In the genomic region with DNA sequence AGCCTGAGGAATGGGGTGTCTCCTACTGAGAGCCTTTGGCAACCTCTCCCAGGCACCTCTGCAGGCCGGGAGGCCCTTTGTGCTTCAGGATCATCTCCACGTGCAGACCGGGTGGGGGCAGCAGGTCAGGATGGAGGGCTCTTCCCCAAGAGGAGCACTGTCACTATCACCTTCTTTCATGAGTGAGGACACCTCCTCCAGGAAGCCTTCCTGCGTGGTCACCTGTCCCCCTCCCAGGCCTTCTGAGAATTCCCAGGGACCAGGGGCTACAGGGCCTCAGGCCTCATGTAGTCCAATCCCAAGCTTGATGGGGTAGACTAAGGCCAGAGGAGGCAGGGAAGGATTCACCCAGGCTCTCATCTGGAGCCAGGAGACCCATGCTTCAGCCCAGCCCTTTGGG, we compare ENCODE assay signal across 31 cellular contexts. TPM values are rescaled to one million over a fixed set of nuclear protein-coding genes. Genes with fewer than 3 reads are reported as not detected.
A peak's percentile ranks its signal among the peaks of the same experiment; 100 is the strongest.
DNase-seq lines count a peak whose midpoint lies in the region; ATAC-seq, FAIRE-seq and TF ChIP-seq lines count a peak whose summit lies in the region.
"Had no signal": no experiment of that assay in that cellular context is flagged by ENCODE, and none has a peak within 500 bp of the region (broad histone marks: within the 10 kb centered on the region; RNA-seq: fewer than 3 reads in every experiment).

No MANE protein-coding gene starts in this region.

- FAIRE-seq in H1 (lab: Jason Lieb, UNC), result no peak
- FAIRE-seq: colon, G401.6, RCC 7860 had no signal

- POLR2A ChIA-PET in H1 (lab: Charles Lee; ENCODE audit: partially characterized antibody), result interaction anchor here (0.7 kb wide), 1 partner anchor 13 kb away, joined by 5 read pairs; no protein-coding TSS in a partner anchor

- H2AK5ac ChIP-seq in H1 (ENCODE audit: low read depth, low read length), result no peak overlapping the region

- peak overlapping the region; percentile 46; the same call in 1 of the 2 replicates for H2BK15ac ChIP-seq in H1 (ENCODE audit: low read length)

- no peak overlapping the region for H3K9ac ChIP-seq in BLaER1 treated with 17β-estradiol and CSF1 and Interleukin-3, amounts not matched to agents 10 nM and 100 nM
- no peak overlapping the region for H3K9ac ChIP-seq in H1 (replicated peaks in 1 of 4; ENCODE audit: extremely low read depth in 1 of 4, low read depth in 3 of 4, low read length in 3 of 4)
- H3K9ac ChIP-seq in muscle layer of colon (ENCODE audit: low read length), result peak overlapping the region; percentile 27

- H2BK12ac ChIP-seq in H1 (ENCODE audit: low read depth, low read length), result 0 out of 2 replicates have a peak overlapping the region, but pooled peaks have one; percentile 17

- intact Hi-C loops in Right ventricle myocardium superior (cut with DNase I), result no loop called here

- peak overlapping the region in 8 of 11 experiments; percentile 19 to 93 (median 78); a peak in 9 of 22 replicates for H3K4me2 ChIP-seq in BLaER1 treated with 17β-estradiol and CSF1 and Interleukin-3, amounts not matched to agents 10 nM and 100 nM
- no peak overlapping the region for H3K4me2 ChIP-seq in H1 (ENCODE audit: insufficient read depth in 1 of 2, low read depth in 2 of 2, low read length in 2 of 2)
- H3K4me2 ChIP-seq: smooth muscle cell had no signal

- H2AFZ ChIP-seq in H1 (ENCODE audit: low read length), result no peak overlapping the region

- peaks cover 0 to 9% (median 0%) of the 10 kb centered on the region in 11 experiments; a peak in 4 of 22 replicates for H4K20me1 ChIP-seq in BLaER1 treated with 17β-estradiol and CSF1 and Interleukin-3, amounts not matched to agents 10 nM and 100 nM
- no peaks in the 10 kb centered on the region for H4K20me1 ChIP-seq in H1 (replicated peaks in 1 of 2; ENCODE audit: control insufficient read depth in 1 of 2, insufficient read depth in 2 of 2, low read length in 2 of 2)

- peaks cover 37 to 90% (median 78%) of the 10 kb centered on the region in 10 experiments for H3K4me1 ChIP-seq in BLaER1 treated with 17β-estradiol and CSF1 and Interleukin-3, amounts not matched to agents 10 nM and 100 nM
- H3K4me1 ChIP-seq in H1 (replicated peaks in 1 of 4; ENCODE audit: control insufficient read depth in 3 of 4, insufficient read depth in 4 of 4, low read length in 3 of 4) (peaks cover 0 to 6% (median 3%) of the 10 kb centered on the region in 4 experiments; a peak in 1 of 7 replicates), muscle layer of colon (ENCODE audit: insufficient read depth, low read length) (peaks cover 59% of the 10 kb centered on the region)
- H3K4me1 ChIP-seq: breast epithelium had no signal

- H3K4ac ChIP-seq in H1 (replicated peaks; ENCODE audit: insufficient read length, low read depth, low read length), result no peak overlapping the region

- no peak overlapping the region for H2BK5ac ChIP-seq in H1 (ENCODE audit: low read depth, low read length)

- H3K36me3 ChIP-seq in BLaER1 treated with 17β-estradiol and CSF1 and Interleukin-3, amounts not matched to agents 10 nM and 100 nM, result no peaks in the 10 kb centered on the region
- H3K36me3 ChIP-seq in H1 (ENCODE audit: control insufficient read depth in 2 of 4, insufficient read depth in 4 of 4, low read length in 3 of 4) (no peaks in the 10 kb centered on the region; a peak in 1 of 8 replicates), muscle layer of colon (ENCODE audit: insufficient read depth, low read length) (no peaks in the 10 kb centered on the region), brain microvascular endothelial cell (replicated peaks) (no peaks in the 10 kb centered on the region)
- H3K36me3 ChIP-seq: breast epithelium, heart left ventricle, SJCRH30 had no signal

- no peaks in the 10 kb centered on the region for H3K79me1 ChIP-seq in H1 (ENCODE audit: low read depth, low read length)

- H4K8ac ChIP-seq in H1 (ENCODE audit: extremely low read depth, insufficient read depth, low read length), result no peak overlapping the region

- H3K18ac ChIP-seq in H1 (ENCODE audit: extremely low read depth, low read length), result no peak overlapping the region

- no peaks in the 10 kb centered on the region; the same call in 1 of the 2 replicates for H3K23me2 ChIP-seq in H1 (ENCODE audit: low read depth, low read length)

- H3K14ac ChIP-seq in H1 (ENCODE audit: insufficient read length), result no peak overlapping the region

- no peak overlapping the region for H2BK120ac ChIP-seq in H1 (replicated peaks; ENCODE audit: low read depth, low read length)

- in situ Hi-C loops in brain microvascular endothelial cell (cut with HindIII; ENCODE audit: low pct_ligation_motif_present, low sequenced_read_pairs), result no loop called here

- TF ChIP-seq RAD21 in H1 (IDR thresholded peaks at IDR 0.05 in 1 of 2, conservative IDR thresholded peaks at IDR 0.05 in 1 of 2; ENCODE audit: low read depth in 2 of 2, low read length in 2 of 2), result no peak

- H3K4me3 ChIP-seq in BLaER1 treated with 17β-estradiol and CSF1 and Interleukin-3, amounts not matched to agents 10 nM and 100 nM, result no peak overlapping the region
- H3K4me3 ChIP-seq in H1 (ENCODE audit: extremely low read depth in 1 of 4, insufficient read depth in 2 of 4, low read depth in 3 of 4, low read length in 4 of 4) (no peak overlapping the region), muscle layer of colon (ENCODE audit: low read depth in 1 of 2, low read length in 2 of 2) (peak overlapping the region in 1 of 2 donors; percentile 11), brain microvascular endothelial cell (ENCODE audit: low read depth, low read length) (no peak overlapping the region)
- H3K4me3 ChIP-seq: breast epithelium, heart left ventricle, SJCRH30, smooth muscle cell had no signal

- H3K27ac ChIP-seq in BLaER1 treated with 17β-estradiol and CSF1 and Interleukin-3, amounts not matched to agents 10 nM and 100 nM, result peak overlapping the region in 7 of 11 experiments; percentile 17 to 86 (median 23); a peak in 8 of 22 replicates
- H3K27ac ChIP-seq in H1 (ENCODE audit: low read depth, low read length) (no peak overlapping the region), muscle layer of colon (ENCODE audit: low read depth, low read length) (peak overlapping the region; percentile 82), substantia nigra (ENCODE audit: low read depth, low read length, poor library complexity, severe bottlenecking) (peak overlapping the region; percentile 50), brain microvascular endothelial cell (no peak overlapping the region)
- H3K27ac ChIP-seq: SJCRH30 had no signal

- no peak for TF ChIP-seq CTCF in H1 (IDR thresholded peaks at IDR 0.05; ENCODE audit: control extremely low read depth in 1 of 3, insufficient read depth in 1 of 3, low read depth in 1 of 3, low read length in 3 of 3)
- TF ChIP-seq CTCF in brain microvascular endothelial cell (IDR thresholded peaks at IDR 0.05; ENCODE audit: low read depth, low read length, missing control alignments), result no peak

- DNase-seq in H1 (ENCODE audit: low read depth in 1 of 2, low spot score in 2 of 2), result no peak
- no peak for DNase-seq in substantia nigra (lab: John Stamatoyannopoulos, UW)
- DNase-seq in brain microvascular endothelial cell, result no peak
- no peak for DNase-seq in SIG-M5 (lab: John Stamatoyannopoulos, UW)
- no peak for DNase-seq in Right ventricle myocardium superior
- DNase-seq: activated CD4-positive, alpha-beta T cell treated with anti-CD3 and anti-CD28 coated beads for 36 hours; activated CD8-positive, alpha-beta T cell treated with anti-CD3 and anti-CD28 coated beads, Interleukin-2, amount 10 ng/mL, durations not matched to agents 7 days and 5 days; activated naive CD4-positive, alpha-beta T cell treated with anti-CD3 and anti-CD28 coated beads, Interleukin-2, amount 50 U/mL, for 16 hours; Calu3; CD4-positive, CD25-positive, alpha-beta regulatory T cell; DMS79; effector memory CD4-positive, alpha-beta T cell; islet precursor cell; NCI-H748 treated with DMSO at 0.1 percent for 48 hours; stimulated activated CD4-positive, alpha-beta T cell treated with anti-CD3 and anti-CD28 coated beads, Interleukin-1b, Interleukin-23, amount 100 ng/mL, for 48 hours; stimulated activated CD8-positive, alpha-beta memory T cell treated with anti-CD3 and anti-CD28 coated beads, Interleukin-4, amount 100 ng/mL, for 48 hours; stimulated activated naive CD8-positive, alpha-beta T cell treated with anti-CD3 and anti-CD28 coated beads, Interleukin-15, amount 100 ng/mL, for 72 hours; T-helper 9 cell; trophoblast cell had no signal

- no peaks in the 10 kb centered on the region for H3K9me3 ChIP-seq in BLaER1 treated with 17β-estradiol and CSF1 and Interleukin-3, amounts not matched to agents 10 nM and 100 nM (replicated peaks in 1 of 11)
- H3K9me3 ChIP-seq in H1 (ENCODE audit: insufficient read depth in 2 of 2, low read depth in 1 of 2, low read length in 1 of 2) (no peaks in the 10 kb centered on the region), muscle layer of colon (ENCODE audit: low read length) (no peaks in the 10 kb centered on the region)
- H3K9me3 ChIP-seq: breast epithelium, heart left ventricle, SJCRH30 had no signal

- H3K79me2 ChIP-seq in H1 (ENCODE audit: control insufficient read depth in 1 of 2, insufficient read depth in 2 of 2, low read length in 2 of 2), result no peaks in the 10 kb centered on the region

- ATAC-seq in Right ventricle myocardium superior (ENCODE audit: poor library complexity), result no peak
- no peak for ATAC-seq in GM18498 (IDR thresholded peaks at IDR 0.05; ENCODE audit: unreplicated experiment)
- ATAC-seq: activated CD4-positive, alpha-beta T cell treated with anti-CD3 and anti-CD28 coated beads for 36 hours; activated CD8-positive, alpha-beta T cell treated with anti-CD3 and anti-CD28 coated beads, Interleukin-2, amount 10 ng/mL, durations not matched to agents 7 days and 5 days; activated T-helper 17 cell treated with anti-CD3 and anti-CD28 coated beads, Interleukin-2, amount 50 U/mL, for 72 hours; HCT116; stimulated activated naive CD8-positive, alpha-beta T cell treated with anti-CD3 and anti-CD28 coated beads, Interleukin-15, amount 100 ng/mL, for 72 hours had no signal

- CTCF ChIA-PET in H1 (lab: Charles Lee; ENCODE audit: partially characterized antibody), result interaction anchor here (1.2 to 21.9 kb wide), 6 partner anchors 10 to 68 kb away, joined by 4 to 624 read pairs (median 18); no protein-coding TSS in a partner anchor

- H3K23ac ChIP-seq in H1 (ENCODE audit: insufficient read length), result no peak overlapping the region

- H3K56ac ChIP-seq in H1 (replicated peaks; ENCODE audit: insufficient read length, low read depth, low read length), result no peak overlapping the region

- no peak overlapping the region for H4K5ac ChIP-seq in H1 (ENCODE audit: insufficient read length, low read depth, low read length)

- no peaks in the 10 kb centered on the region; a peak in 1 of 22 replicates for H3K27me3 ChIP-seq in BLaER1 treated with 17β-estradiol and CSF1 and Interleukin-3, amounts not matched to agents 10 nM and 100 nM
- H3K27me3 ChIP-seq in H1 (replicated peaks in 1 of 4; ENCODE audit: control insufficient read depth in 3 of 4, extremely low read depth in 1 of 4, insufficient read depth in 3 of 4, low read length in 3 of 4) (no peaks in the 10 kb centered on the region; a peak in 2 of 7 replicates), muscle layer of colon (ENCODE audit: control insufficient read depth in 1 of 2, insufficient read depth in 2 of 2, low read length in 2 of 2) (no peaks in the 10 kb centered on the region), brain microvascular endothelial cell (replicated peaks) (peaks cover 7% of the 10 kb centered on the region)
- H3K27me3 ChIP-seq: SJCRH30 had no signal

- H2BK20ac ChIP-seq in H1 (ENCODE audit: low read length), result no peak overlapping the region

- no peak overlapping the region for H4K91ac ChIP-seq in H1 (replicated peaks; ENCODE audit: insufficient read length, low read length)

- WGBS in H1 (ENCODE audit: extremely low coverage in 1 of 2, insufficient coverage in 1 of 2, insufficient read length in 1 of 2, insufficient replicate concordance in 2 of 2, low coverage in 1 of 2, low lambda C conversion rate in 2 of 2, missing lambda C conversion rate in 1 of 2), 2 experiments, result 82% methylated on average over 4 of the region's 4 CpGs; no CpG with 5 or more reads in 1 of the 2 experiments

- TF ChIP-seq EP300 in H1 (IDR thresholded peaks at IDR 0.05; ENCODE audit: borderline replicate concordance in 1 of 2, low read depth in 2 of 2, low read length in 2 of 2), result no peak

- no peak for TF ChIP-seq POLR2A in H1 (IDR thresholded peaks at IDR 0.05; ENCODE audit: control extremely low read depth in 1 of 2, low read depth in 2 of 2, low read length in 2 of 2)

RNA-seq across cellular contexts. Expression of gene PDE2A, which starts 57.6 kb away (rescaled TPM):
- 3.4 and 5.0 TPM in 2 replicates for total RNA-seq in H1 (2021; fragmentation: NEBNext Ultra II Directional; extraction: Animal tissue kit (Norgen Biotek cat#: 25700))
- 7.1 and 10.0 TPM in 2 replicates for polyA plus RNA-seq in H1 (2011; rRNA removed)
- 5.7 TPM for polyA plus RNA-seq in H1 (2011; cell fraction: cytosol; rRNA removed)
- 14.6 TPM for polyA plus RNA-seq in H1 (2011; cell fraction: nucleus; rRNA removed)
- polyA plus RNA-seq in H1 (2012, experiment 1 of 2), result 1.8 to 6.8 TPM (median 3.9 TPM) in 4 replicates
- polyA plus RNA-seq in H1 (2012, experiment 2 of 2), result 2.9 TPM
- polyA plus RNA-seq in H1 (2013, experiment 1 of 2), result 4.1 TPM
- polyA plus RNA-seq in H1 (2013, experiment 2 of 2), result 4.8 TPM
- polyA minus RNA-seq in H1 (2011; rRNA and poly(A)+ RNA removed), result 5.9 and 10.1 TPM in 2 replicates
- polyA minus RNA-seq in H1 (2011; cell fraction: cytosol; rRNA and poly(A)+ RNA removed), result 2.1 TPM
- 6.0 TPM for polyA minus RNA-seq in H1 (2011; cell fraction: nucleus; rRNA and poly(A)+ RNA removed)
- 38.5 TPM for total RNA-seq in Right ventricle myocardium superior
- total RNA-seq: smooth muscle cell had no signal
- polyA plus RNA-seq: CD4-positive, CD25-positive, alpha-beta regulatory T cell had no signal

Comparison
In these comparisons a context has a peak if more than half of its experiments do, and no peak if none do; other contexts are left out.
1. H3K27ac ChIP-seq: peak in BLaER1 treated with 17β-estradiol and CSF1 and Interleukin-3, amounts not matched to agents 10 nM and 100 nM (7 of 11), muscle layer of colon (single experiment) and substantia nigra (single experiment); none in H1 (single experiment) and brain microvascular endothelial cell (single experiment).
2. H3K4me2 ChIP-seq: peak in BLaER1 treated with 17β-estradiol and CSF1 and Interleukin-3, amounts not matched to agents 10 nM and 100 nM (8 of 11); none in H1 (0 of 2).